In the genomic region with DNA sequence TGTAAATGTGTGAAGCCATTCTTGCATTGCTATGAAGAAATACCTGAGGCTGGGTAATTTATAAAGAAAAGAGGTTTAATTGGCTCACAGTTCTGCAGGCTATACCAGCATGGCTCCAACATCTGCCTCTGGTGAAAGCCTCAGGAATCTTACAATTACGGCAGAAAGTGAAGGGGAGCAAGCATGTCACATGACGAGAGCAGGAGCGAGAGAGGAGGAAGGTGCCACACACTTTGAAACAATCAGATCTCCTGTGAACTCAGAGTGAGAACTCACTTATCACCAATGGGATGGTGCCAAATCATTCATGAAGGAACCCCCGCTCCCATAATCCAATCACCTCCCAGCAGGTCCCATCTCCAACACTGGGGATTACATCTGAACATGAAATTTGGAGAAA, we compare ENCODE assay signal across 9 cellular contexts.
"Had no signal": no experiment of that assay in that cellular context is flagged by ENCODE, and none has a peak within 500 bp of the region (broad histone marks: within the 10 kb centered on the region; RNA-seq: fewer than 3 reads in every experiment).

No MANE protein-coding gene starts in this region.

- H3K9ac ChIP-seq: KMS-11 had no signal

- DNase-seq: GOT3, HFFc6, IMR-90, KBM-7 had no signal

- H3K4me3 ChIP-seq: HAP-1 had no signal

- ATAC-seq: HCT116 had no signal

- H3K36me3 ChIP-seq: HAP-1 had no signal

- H3K4me2 ChIP-seq: KMS-11 had no signal

- H3K27ac Mint-ChIP-seq: HFFc6 had no signal

- H3K4me3 Mint-ChIP-seq: HFFc6 had no signal

- H3K9me3 ChIP-seq: HAP-1 had no signal

- H3K27ac ChIP-seq: KMS-11 had no signal

- FAIRE-seq: H54, HTR-8/SVneo had no signal
